8 cellular contexts compared by ENCODE assay signal in genomic region chr1:226738421-226738994, GRCh38. TPM values are rescaled to one million over a fixed set of nuclear protein-coding genes. Genes with fewer than 3 reads are reported as not detected.
A peak's percentile ranks its signal among the peaks of the same experiment; 100 is the strongest.
DNase-seq lines count a peak whose midpoint lies in the region; ATAC-seq and TF ChIP-seq lines count a peak whose summit lies in the region.

No MANE protein-coding gene starts in this region.

- no peaks in the 10 kb centered on the region for H3K9me3 Mint-ChIP-seq in type B pancreatic cell

- TF ChIP-seq CTCF in epithelial cell of esophagus (IDR thresholded peaks at IDR 0.05; ENCODE audit: insufficient read depth, low read depth, low read length, missing control alignments) = peak; percentile 1
- no peak for TF ChIP-seq CTCF in mucosa of descending colon (IDR thresholded peaks at IDR 0.05)
- TF ChIP-seq CTCF in type B pancreatic cell (conservative IDR thresholded peaks at IDR 0.05) = no peak

- H3K4me3 Mint-ChIP-seq in type B pancreatic cell = peak overlapping the region; percentile 97

- H3K4me2 ChIP-seq in BLaER1 treated with 17β-estradiol and CSF1 and Interleukin-3, amounts not matched to agents 10 nM and 100 nM = peak overlapping the region; percentile 92 to 100 (median 98)

- H3K4me3 ChIP-seq in BLaER1 treated with 17β-estradiol and CSF1 and Interleukin-3, amounts not matched to agents 10 nM and 100 nM = peak overlapping the region; percentile 74 to 92 (median 83)
- peak overlapping the region; percentile 63 for H3K4me3 ChIP-seq in epithelial cell of esophagus (ENCODE audit: low read length)
- H3K4me3 ChIP-seq in mucosa of descending colon = peak overlapping the region; percentile 57

- DNase-seq in activated CD4-positive, alpha-beta T cell treated with anti-CD3 and anti-CD28 coated beads, Interleukin-2, amount 50 U/mL, for 1 hour = peak; percentile 47
- DNase-seq in epithelial cell of esophagus (ENCODE audit: low read depth) = peak; percentile 46
- DNase-seq in mucosa of descending colon = peak in 2 of 3 donors; percentile 69 to 73
- no peak for DNase-seq in type B pancreatic cell (ENCODE audit: extremely low spot score, unreplicated experiment)
- DNase-seq in NCI-H2029 (lab: John Stamatoyannopoulos, UW) = no peak

- H3K27me3 ChIP-seq in BLaER1 treated with 17β-estradiol and CSF1 and Interleukin-3, amounts not matched to agents 10 nM and 100 nM = no peaks in the 10 kb centered on the region; a peak in 1 of 22 replicates

- no peaks in the 10 kb centered on the region for H3K27me3 Mint-ChIP-seq in type B pancreatic cell

- peak overlapping the region; percentile 89 for H3K27ac Mint-ChIP-seq in type B pancreatic cell

- peaks cover 29 to 43% (median 38%) of the 10 kb centered on the region in 11 experiments for H4K20me1 ChIP-seq in BLaER1 treated with 17β-estradiol and CSF1 and Interleukin-3, amounts not matched to agents 10 nM and 100 nM

- peak overlapping the region; percentile 65 to 85 (median 80) for H3K27ac ChIP-seq in BLaER1 treated with 17β-estradiol and CSF1 and Interleukin-3, amounts not matched to agents 10 nM and 100 nM
- peak overlapping the region; percentile 87 for H3K27ac ChIP-seq in KOPT-K1 (ENCODE audit: low read depth, low read length, poor library complexity, severe bottlenecking)

- ATAC-seq in GM18867 (IDR thresholded peaks at IDR 0.05; ENCODE audit: unreplicated experiment) = peak; percentile 34
- ATAC-seq in mucosa of descending colon = peak; percentile 62

- intact Hi-C loops in mucosa of descending colon (cut with DNase I, micrococcal nuclease) = loop anchor here in 1 of 2 donors (10.0 kb wide), 2 partner anchors 84 to 86 kb away; no protein-coding TSS in a partner anchor

- H3K36me3 ChIP-seq in BLaER1 treated with 17β-estradiol and CSF1 and Interleukin-3, amounts not matched to agents 10 nM and 100 nM = peaks cover 0 to 26% (median 20%) of the 10 kb centered on the region in 11 experiments; a peak in 16 of 22 replicates
- H3K36me3 ChIP-seq in KOPT-K1 (ENCODE audit: insufficient read depth, low read length) (peaks cover 35% of the 10 kb centered on the region), mucosa of descending colon (ENCODE audit: low read depth) (no peaks in the 10 kb centered on the region)

- peaks cover 11% of the 10 kb centered on the region for H3K36me3 Mint-ChIP-seq in type B pancreatic cell

- peaks cover 51 to 59% (median 56%) of the 10 kb centered on the region in 10 experiments for H3K4me1 ChIP-seq in BLaER1 treated with 17β-estradiol and CSF1 and Interleukin-3, amounts not matched to agents 10 nM and 100 nM
- peaks cover 14% of the 10 kb centered on the region for H3K4me1 ChIP-seq in mucosa of descending colon (ENCODE audit: low read depth)

- peaks cover 12% of the 10 kb centered on the region for H3K4me1 Mint-ChIP-seq in type B pancreatic cell (ENCODE audit: unreplicated experiment)

- peak overlapping the region; percentile 78 to 89 (median 84) for H3K9ac ChIP-seq in BLaER1 treated with 17β-estradiol and CSF1 and Interleukin-3, amounts not matched to agents 10 nM and 100 nM

- H3K9me3 ChIP-seq in BLaER1 treated with 17β-estradiol and CSF1 and Interleukin-3, amounts not matched to agents 10 nM and 100 nM (replicated peaks in 1 of 11) = peaks cover 13 to 18% (median 15%) of the 10 kb centered on the region in 11 experiments
- H3K9me3 ChIP-seq in KOPT-K1 (ENCODE audit: insufficient read depth, low read length, poor library complexity, severe bottlenecking) (peaks cover 8% of the 10 kb centered on the region), mucosa of descending colon (no peaks in the 10 kb centered on the region)

RNA-seq across cellular contexts. Expression of gene ITPKB, which starts 0.6 kb away (rescaled TPM):
- 10 to 100 TPM in 2 of 3 donors, 1 to 10 TPM in 1; 9.5 to 90.3 (median 11.7) TPM for total RNA-seq in mucosa of descending colon
- 24.5 and 31.4 TPM in 2 replicates for total RNA-seq in type B pancreatic cell (ENCODE audit: low replicate concordance)

Comparison
In these comparisons a context has a peak if more than half of its experiments do, and no peak if none do; other contexts are left out.
1. DNase-seq: peak in activated CD4-positive, alpha-beta T cell treated with anti-CD3 and anti-CD28 coated beads, Interleukin-2, amount 50 U/mL, for 1 hour (single experiment), epithelial cell of esophagus (single experiment) and mucosa of descending colon (2 of 3); none in type B pancreatic cell (single experiment) and NCI-H2029 (single experiment).
2. Peak in every context shown above with its lines, with median percentiles within 50 percentile points of each other: H3K4me3 ChIP-seq.